ENCODE assay signal across 14 cellular contexts in the genomic region with DNA sequence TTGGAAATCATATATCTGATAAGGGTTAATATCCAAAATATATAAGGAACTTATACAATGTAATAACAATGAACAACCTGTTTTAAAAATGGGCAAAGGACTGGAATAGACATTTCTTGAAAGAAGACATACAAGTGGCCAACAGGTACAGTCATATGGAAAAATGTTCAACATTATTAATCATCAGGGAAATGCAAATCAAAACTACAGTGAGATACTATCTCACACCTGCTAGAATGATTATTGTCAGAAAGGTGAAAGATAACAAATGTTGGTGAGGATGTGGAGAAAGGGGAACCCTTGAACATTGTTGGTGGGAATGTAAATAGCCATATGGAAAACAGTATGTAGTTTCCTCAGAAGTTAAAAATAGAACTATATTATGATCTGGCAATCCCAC. TPM values are rescaled to one million over a fixed set of nuclear protein-coding genes. Genes with fewer than 3 reads are reported as not detected.
DNase-seq lines count a peak whose midpoint lies in the region; ATAC-seq, FAIRE-seq and TF ChIP-seq lines count a peak whose summit lies in the region.
"Had no signal": no experiment of that assay in that cellular context is flagged by ENCODE, and none has a peak within 500 bp of the region (broad histone marks: within the 10 kb centered on the region; RNA-seq: fewer than 3 reads in every experiment).

No MANE protein-coding gene starts in this region.

- peak overlapping the region; percentile 97 for H3K27ac Mint-ChIP-seq in activated naive CD8-positive, alpha-beta T cell treated with anti-CD3 and anti-CD28 coated beads for 36 hours
- H3K27ac Mint-ChIP-seq: endodermal cell had no signal

- peak; percentile 35 for ATAC-seq in GM19452 (IDR thresholded peaks at IDR 0.05; ENCODE audit: unreplicated experiment)
- ATAC-seq in HG03432 (IDR thresholded peaks at IDR 0.05; ENCODE audit: unreplicated experiment): peak; percentile 38
- no peak for ATAC-seq in left lung
- ATAC-seq: foreskin keratinocyte had no signal

- no peaks in the 10 kb centered on the region for H3K27me3 Mint-ChIP-seq in activated naive CD8-positive, alpha-beta T cell treated with anti-CD3 and anti-CD28 coated beads for 36 hours

- FAIRE-seq in GM12892 (lab: Jason Lieb, UNC): peak; percentile 94
- FAIRE-seq: small intestine had no signal

- no peaks in the 10 kb centered on the region for H3K4me1 ChIP-seq in left lung
- H3K4me1 ChIP-seq: foreskin keratinocyte had no signal

- H3K4me3 Mint-ChIP-seq in activated naive CD8-positive, alpha-beta T cell treated with anti-CD3 and anti-CD28 coated beads for 36 hours: peak overlapping the region; percentile 68
- H3K4me3 Mint-ChIP-seq: endodermal cell had no signal

- intact Hi-C loops in left lung (cut with DNase I): no loop called here

- H3K4me1 Mint-ChIP-seq in activated naive CD8-positive, alpha-beta T cell treated with anti-CD3 and anti-CD28 coated beads for 36 hours: peaks cover 44% of the 10 kb centered on the region

- H3K9me3 Mint-ChIP-seq in activated naive CD8-positive, alpha-beta T cell treated with anti-CD3 and anti-CD28 coated beads for 36 hours: no peaks in the 10 kb centered on the region
- H3K9me3 Mint-ChIP-seq: endodermal cell had no signal

- H3K27ac ChIP-seq in left lung: no peak overlapping the region
- H3K27ac ChIP-seq: foreskin keratinocyte had no signal

- TF ChIP-seq POLR2A in GM12892 (IDR thresholded peaks at IDR 0.05; ENCODE audit: low read depth, low read length): no peak

- no peak for TF ChIP-seq CTCF in left lung (IDR thresholded peaks at IDR 0.05)

- H3K36me3 ChIP-seq in left lung: peaks cover 0 to 3% of the 10 kb centered on the region in 2 donors

- H3K36me3 Mint-ChIP-seq in activated naive CD8-positive, alpha-beta T cell treated with anti-CD3 and anti-CD28 coated beads for 36 hours: peaks cover 22% of the 10 kb centered on the region

- DNase-seq in GM12892 (ENCODE audit: insufficient read length) (no peak), DMS79 treated with DMSO at 0.1 percent for 48 hours (lab: John Stamatoyannopoulos, UW) (no peak), ureter (ENCODE audit: low spot score) (no peak), NCI-H82 treated with DMSO at 0.1 percent for 48 hours (lab: John Stamatoyannopoulos, UW; ENCODE audit: unreplicated experiment) (no peak), left lung (no peak)
- no peak for DNase-seq in activated naive CD8-positive, alpha-beta T cell treated with anti-CD3 and anti-CD28 coated beads for 36 hours
- DNase-seq: endodermal cell, foreskin keratinocyte, GF-D8, H7, mesendoderm, small intestine had no signal

- H3K27me3 ChIP-seq in left lung: no peaks in the 10 kb centered on the region
- H3K27me3 ChIP-seq: foreskin keratinocyte had no signal

- H3K9me3 ChIP-seq in left lung: no peaks in the 10 kb centered on the region

- no peak overlapping the region for H3K4me3 ChIP-seq in left lung

RNA-seq across cellular contexts. Expression of a gene that starts 20.4 kb away (rescaled TPM):
- 30.4 TPM for polyA plus RNA-seq in GM12892 (2012; ENCODE audit: missing spikeins)
- total RNA-seq in activated naive CD8-positive, alpha-beta T cell treated with anti-CD3 and anti-CD28 coated beads for 36 hours: 10 to 100 TPM; 28.7 to 29.2 TPM
- total RNA-seq in ureter: 91.7 TPM
- 10 to 100 TPM; 76.1 to 91.8 TPM for total RNA-seq in left lung
